Comparison of ENCODE assay signal across 16 cellular contexts in the genomic region with DNA sequence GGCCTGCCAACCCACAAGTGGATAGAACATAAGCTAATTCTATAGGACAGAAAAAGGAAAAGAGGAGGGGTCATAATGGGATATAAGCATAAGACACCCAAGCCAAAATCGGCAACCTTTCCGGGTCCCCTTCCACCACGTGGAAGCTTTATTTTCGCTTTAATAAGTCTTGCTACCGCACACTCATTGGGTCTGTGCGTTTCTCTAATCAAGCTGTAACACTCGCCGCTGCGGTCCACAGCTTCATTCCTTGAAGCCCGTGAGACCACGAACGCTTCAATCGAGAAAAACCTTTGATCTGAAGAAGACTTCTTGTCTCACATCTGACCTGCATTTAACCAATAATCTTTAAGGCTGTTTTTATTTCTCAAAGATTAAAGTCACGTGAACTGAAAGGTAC. TPM values are rescaled to one million over a fixed set of nuclear protein-coding genes. Genes with fewer than 3 reads are reported as not detected.
A peak's percentile ranks its signal among the peaks of the same experiment; 100 is the strongest.
DNase-seq lines count a peak whose midpoint lies in the region; ATAC-seq, FAIRE-seq and TF ChIP-seq lines count a peak whose summit lies in the region.
"Had no signal": no experiment of that assay in that cellular context is flagged by ENCODE, and none has a peak within 500 bp of the region (broad histone marks: within the 10 kb centered on the region; RNA-seq: fewer than 3 reads in every experiment).

No MANE protein-coding gene starts in this region.

- no peak for FAIRE-seq in D721Med (lab: Jason Lieb, UNC)

- TF ChIP-seq CTCF in natural killer cell (IDR thresholded peaks at IDR 0.05) = no peak
- TF ChIP-seq CTCF in D721Med (IDR thresholded peaks at IDR 0.05; ENCODE audit: insufficient read depth, missing control alignments) = no peak

- H3K9ac ChIP-seq in HUES48 (ENCODE audit: low read depth, low read length) (no peak overlapping the region), adipocyte (ENCODE audit: low read length) (no peak overlapping the region)

- peaks cover 0 to 3% of the 10 kb centered on the region in 2 donors for H3K4me1 Mint-ChIP-seq in natural killer cell treated with Interleukin-12 subunit alpha and Interleukin-12 subunit beta and Interleukin-15 and Interleukin-18, amount 100 ng/mL, for 72 hours (ENCODE audit: low read depth in 2 of 2)
- H3K4me1 Mint-ChIP-seq in natural killer cell = no peaks in the 10 kb centered on the region
- H3K4me1 Mint-ChIP-seq: CD8-positive, alpha-beta memory T cell had no signal

- H3K27ac ChIP-seq in HUES48 (ENCODE audit: low read depth, low read length) = peak overlapping the region; percentile 37

- H3K27ac Mint-ChIP-seq in natural killer cell treated with Interleukin-12 subunit alpha and Interleukin-12 subunit beta and Interleukin-15 and Interleukin-18, amount 100 ng/mL, for 72 hours = peak overlapping the region in 1 of 2 donors; percentile 62
- no peak overlapping the region for H3K27ac Mint-ChIP-seq in natural killer cell
- H3K27ac Mint-ChIP-seq: B cell; CD8-positive, alpha-beta memory T cell; IgD-negative memory B cell had no signal

- no peaks in the 10 kb centered on the region for H3K27me3 ChIP-seq in HUES48 (ENCODE audit: control insufficient read depth, insufficient read depth, low read length)
- peaks cover 6% of the 10 kb centered on the region for H3K27me3 ChIP-seq in adipocyte (replicated peaks; ENCODE audit: control insufficient read depth, insufficient read depth, low read length)

- ATAC-seq in natural killer cell treated with Interleukin-12 subunit alpha and Interleukin-12 subunit beta and Interleukin-15 and Interleukin-18, amount 100 ng/mL, for 72 hours = no peak
- ATAC-seq in natural killer cell (no peak), HG03108 (IDR thresholded peaks at IDR 0.05; ENCODE audit: unreplicated experiment) (no peak)

- H3K36me3 ChIP-seq in HUES48 (ENCODE audit: control insufficient read depth, insufficient read depth, low read length) (no peaks in the 10 kb centered on the region), adipocyte (ENCODE audit: control insufficient read depth, insufficient read depth, low read length, severe bottlenecking) (no peaks in the 10 kb centered on the region)

- H3K36me3 Mint-ChIP-seq in natural killer cell treated with Interleukin-12 subunit alpha and Interleukin-12 subunit beta and Interleukin-15 and Interleukin-18, amount 100 ng/mL, for 72 hours = peaks cover 6% of the 10 kb centered on the region
- no peaks in the 10 kb centered on the region for H3K36me3 Mint-ChIP-seq in natural killer cell
- H3K36me3 Mint-ChIP-seq: CD8-positive, alpha-beta memory T cell had no signal

- H3K9me3 Mint-ChIP-seq in natural killer cell treated with Interleukin-12 subunit alpha and Interleukin-12 subunit beta and Interleukin-15 and Interleukin-18, amount 100 ng/mL, for 72 hours = peaks cover 3% of the 10 kb centered on the region
- H3K9me3 Mint-ChIP-seq in natural killer cell = no peaks in the 10 kb centered on the region

- peaks cover 23 to 26% of the 10 kb centered on the region in 2 donors for H3K27me3 Mint-ChIP-seq in natural killer cell treated with Interleukin-12 subunit alpha and Interleukin-12 subunit beta and Interleukin-15 and Interleukin-18, amount 100 ng/mL, for 72 hours
- peaks cover 14% of the 10 kb centered on the region in 2 donors for H3K27me3 Mint-ChIP-seq in natural killer cell (ENCODE audit: low read depth in 2 of 2)

- H3K4me1 ChIP-seq in HUES48 (ENCODE audit: control insufficient read depth, insufficient read depth, low read length) = peaks cover 37% of the 10 kb centered on the region
- H3K4me1 ChIP-seq in adipocyte (ENCODE audit: control insufficient read depth, insufficient read depth, low read length) = no peaks in the 10 kb centered on the region

- DNase-seq in natural killer cell treated with Interleukin-12 subunit alpha and Interleukin-12 subunit beta and Interleukin-15 and Interleukin-18, amount 100 ng/mL, for 72 hours (ENCODE audit: low spot score) = no peak
- DNase-seq in natural killer cell (no peak), adipocyte (ENCODE audit: low read depth) (no peak), D721Med (ENCODE audit: insufficient read length, low spot score) (no peak)
- DNase-seq in stimulated activated naive CD4-positive, alpha-beta T cell treated with Interleukin-2 at 50 U/mL for 16 hours (lab: John Stamatoyannopoulos, UW) = no peak
- DNase-seq: ACHN; CD8-positive, alpha-beta memory T cell; H7; NCI-H146; NCI-H2081 treated with DMSO at 0.1 percent for 48 hours; NCI-H2227 treated with DMSO at 0.1 percent for 48 hours; NCI-H526 had no signal

- intact Hi-C loops in natural killer cell (cut with micrococcal nuclease) = no loop called here

- H3K9me3 ChIP-seq in HUES48 (ENCODE audit: control insufficient read depth, insufficient read depth, low read length) = no peaks in the 10 kb centered on the region
- H3K9me3 ChIP-seq in adipocyte (ENCODE audit: control insufficient read depth, low read length) = no peaks in the 10 kb centered on the region

- peak overlapping the region; percentile 56 for H3K4me3 Mint-ChIP-seq in natural killer cell treated with Interleukin-12 subunit alpha and Interleukin-12 subunit beta and Interleukin-15 and Interleukin-18, amount 100 ng/mL, for 72 hours
- H3K4me3 Mint-ChIP-seq in natural killer cell = no peak overlapping the region
- H3K4me3 Mint-ChIP-seq: B cell; CD8-positive, alpha-beta memory T cell; IgD-negative memory B cell had no signal

- H3K4me3 ChIP-seq in HUES48 (ENCODE audit: low read depth, low read length) = no peak overlapping the region
- H3K4me3 ChIP-seq in adipocyte (ENCODE audit: low read length) = peak overlapping the region; percentile 42

RNA-seq across cellular contexts. Expression of a gene that starts 35.8 kb away (rescaled TPM):
- not detected for total RNA-seq in natural killer cell treated with Interleukin-12 subunit alpha and Interleukin-12 subunit beta and Interleukin-15 and Interleukin-18, amount 100 ng/mL, for 72 hours
- total RNA-seq in natural killer cell = not detected
- total RNA-seq: B cell; CD8-positive, alpha-beta memory T cell had no signal
